ENCODE assay signal across 10 cellular contexts in genomic region chr2:73952499-73953446, GRCh38. TPM values are rescaled to one million over a fixed set of nuclear protein-coding genes. Genes with fewer than 3 reads are reported as not detected.
DNase-seq lines count a peak whose midpoint lies in the region; ATAC-seq lines count a peak whose summit lies in the region.
"Had no signal": no experiment of that assay in that cellular context is flagged by ENCODE, and none has a peak within 500 bp of the region (broad histone marks: within the 10 kb centered on the region; RNA-seq: fewer than 3 reads in every experiment).

No MANE protein-coding gene starts in this region.

- no peak overlapping the region for H3K4me3 Mint-ChIP-seq in stimulated activated naive CD8-positive, alpha-beta T cell treated with anti-CD3 and anti-CD28 coated beads, Interleukin-15, amount 100 ng/mL, for 72 hours

- H3K9ac ChIP-seq in adipocyte (ENCODE audit: low read length), result no peak overlapping the region

- 77% methylated on average over 12 of the region's 12 CpGs for WGBS in right cardiac atrium

- ATAC-seq in stimulated activated naive CD8-positive, alpha-beta T cell treated with anti-CD3 and anti-CD28 coated beads, Interleukin-15, Interleukin-2, amounts not matched to agents 100 U/mL and 50 U/mL, for 24 hours, result peak; percentile 32
- no peak for ATAC-seq in stimulated activated naive CD8-positive, alpha-beta T cell treated with anti-CD3 and anti-CD28 coated beads, Interleukin-15, amount 100 ng/mL, for 72 hours
- ATAC-seq in right cardiac atrium, result peak; percentile 79 to 81
- ATAC-seq in GM21737 (IDR thresholded peaks at IDR 0.05; ENCODE audit: unreplicated experiment), result no peak

- peaks cover 6% of the 10 kb centered on the region for H3K4me1 ChIP-seq in adipocyte (ENCODE audit: control insufficient read depth, insufficient read depth, low read length)
- H3K4me1 ChIP-seq in right cardiac atrium (ENCODE audit: control insufficient read depth, insufficient read depth, low read length), result no peaks in the 10 kb centered on the region

- H3K9me3 ChIP-seq in adipocyte (ENCODE audit: control insufficient read depth, low read length) (no peaks in the 10 kb centered on the region), right cardiac atrium (ENCODE audit: control insufficient read depth, low read length) (no peaks in the 10 kb centered on the region)

- H3K4me3 ChIP-seq in adipocyte (ENCODE audit: low read length) (no peak overlapping the region), right cardiac atrium (ENCODE audit: low read length) (no peak overlapping the region)

- peaks cover 61% of the 10 kb centered on the region for H3K4me1 Mint-ChIP-seq in stimulated activated naive CD8-positive, alpha-beta T cell treated with anti-CD3 and anti-CD28 coated beads, Interleukin-15, amount 100 ng/mL, for 72 hours

- DNase-seq in stimulated activated naive CD8-positive, alpha-beta T cell treated with anti-CD3 and anti-CD28 coated beads, Interleukin-15, Interleukin-2, amounts not matched to agents 100 U/mL and 50 U/mL, for 24 hours, result no peak
- no peak for DNase-seq in stimulated activated naive CD8-positive, alpha-beta T cell treated with anti-CD3 and anti-CD28 coated beads, Interleukin-15, amount 100 ng/mL, for 72 hours
- DNase-seq in adipocyte (ENCODE audit: low read depth) (peak; percentile 25), right cardiac atrium (peak in 1 of 3 donors; percentile 31), occipital lobe (lab: John Stamatoyannopoulos, UW) (no peak), NCI-H187 (lab: John Stamatoyannopoulos, UW) (no peak)
- DNase-seq in stimulated activated CD4-positive, alpha-beta T cell treated with anti-CD3 and anti-CD28 coated beads, Interleukin-4, amount 100 ng/mL, for 24 hours, result no peak

- H3K27me3 Mint-ChIP-seq in stimulated activated naive CD8-positive, alpha-beta T cell treated with anti-CD3 and anti-CD28 coated beads, Interleukin-15, amount 100 ng/mL, for 72 hours, result no peaks in the 10 kb centered on the region

- H3K36me3 ChIP-seq in adipocyte (ENCODE audit: control insufficient read depth, insufficient read depth, low read length, severe bottlenecking), result peaks cover 91% of the 10 kb centered on the region

- H3K27me3 ChIP-seq in adipocyte (replicated peaks; ENCODE audit: control insufficient read depth, insufficient read depth, low read length), result no peaks in the 10 kb centered on the region
- no peaks in the 10 kb centered on the region for H3K27me3 ChIP-seq in right cardiac atrium (ENCODE audit: control insufficient read depth, insufficient read depth)

- H3K27ac Mint-ChIP-seq in stimulated activated naive CD8-positive, alpha-beta T cell treated with anti-CD3 and anti-CD28 coated beads, Interleukin-15, amount 100 ng/mL, for 72 hours, result peak overlapping the region in 1 of 2 donors; percentile 8

- H3K9me3 Mint-ChIP-seq in stimulated activated naive CD8-positive, alpha-beta T cell treated with anti-CD3 and anti-CD28 coated beads, Interleukin-15, amount 100 ng/mL, for 72 hours, result no peaks in the 10 kb centered on the region

- no peak overlapping the region for H3K27ac ChIP-seq in right cardiac atrium (ENCODE audit: low read length)

- intact Hi-C loops in right cardiac atrium (cut with DNase I), result no loop called here

RNA-seq across cellular contexts. Expression of gene DGUOK, which starts 26.1 kb away (rescaled TPM):
- total RNA-seq in right cardiac atrium, result 10 to 100 TPM; 20.2 to 29.0 (median 26.7) TPM
- 47.4 TPM for polyA plus RNA-seq in right cardiac atrium
- 45.7 TPM for total RNA-seq in occipital lobe

RNA-seq across cellular contexts. Expression of gene TET3, which starts 31.9 kb away (rescaled TPM):
- total RNA-seq in right cardiac atrium, result 1 to 10 TPM; 2.5 to 3.3 (median 2.9) TPM
- 1.1 TPM for polyA plus RNA-seq in right cardiac atrium
- total RNA-seq in occipital lobe, result 20.9 TPM

RNA-seq across cellular contexts. Expression of gene ACTG2, which starts 60.0 kb away (rescaled TPM):
- total RNA-seq in right cardiac atrium, result 10 to 100 TPM in 1 of 4 donors, 1 to 10 TPM in 3; 1.4 to 26.4 (median 5.2) TPM
- 33.6 TPM for polyA plus RNA-seq in right cardiac atrium
- 0.62 TPM for total RNA-seq in occipital lobe
- total RNA-seq: epithelial cell of proximal tubule; T-helper 1 cell treated with Interleukin-12 subunit alpha and Interleukin-12 subunit beta and Interleukin-4 antibody, amounts not matched to agents 30 ng/mL and 1 ng/mL, for 36 hours had no signal

Comparison
In these comparisons a context has a peak if more than half of its experiments do, and no peak if none do; other contexts are left out.
1. ATAC-seq: peak in stimulated activated naive CD8-positive, alpha-beta T cell treated with anti-CD3 and anti-CD28 coated beads, Interleukin-15, Interleukin-2, amounts not matched to agents 100 U/mL and 50 U/mL, for 24 hours (single experiment) and right cardiac atrium (2 of 2); none in stimulated activated naive CD8-positive, alpha-beta T cell treated with anti-CD3 and anti-CD28 coated beads, Interleukin-15, amount 100 ng/mL, for 72 hours (single experiment) and GM21737 (single experiment).